21 cellular contexts compared by ENCODE assay signal in the genomic region with DNA sequence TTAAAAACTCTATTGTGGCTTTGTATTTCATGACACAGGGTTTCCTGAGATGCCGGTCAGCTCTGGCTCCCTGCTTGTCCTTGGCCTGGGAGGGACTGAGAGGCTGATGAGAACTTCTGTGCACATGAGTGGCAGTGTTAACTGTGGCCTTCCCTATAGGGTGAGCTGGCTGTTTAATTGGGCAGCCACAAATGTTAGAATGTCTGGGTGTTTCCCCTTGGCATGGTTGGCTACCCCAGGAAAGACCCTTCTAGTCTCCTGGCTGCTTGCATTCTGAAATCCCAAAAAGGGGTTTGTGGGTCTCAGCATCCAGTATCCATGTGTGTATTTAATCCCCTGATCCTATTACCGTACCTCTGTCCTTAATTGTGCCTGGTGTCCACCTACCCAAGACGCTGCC. TPM values are rescaled to one million over a fixed set of nuclear protein-coding genes. Genes with fewer than 3 reads are reported as not detected.
A peak's percentile ranks its signal among the peaks of the same experiment; 100 is the strongest.
DNase-seq lines count a peak whose midpoint lies in the region; ATAC-seq and TF ChIP-seq lines count a peak whose summit lies in the region.
"Had no signal": no experiment of that assay in that cellular context is flagged by ENCODE, and none has a peak within 500 bp of the region (broad histone marks: within the 10 kb centered on the region; RNA-seq: fewer than 3 reads in every experiment).

No MANE protein-coding gene starts in this region.

- H3K27ac ChIP-seq in KMS-11, result peak overlapping the region; percentile 96
- H3K27ac ChIP-seq: 22Rv1, VCaP had no signal

- peaks cover 30% of the 10 kb centered on the region for H3K79me2 ChIP-seq in KMS-11 (ENCODE audit: insufficient read depth, low read depth)

- peaks cover 37% of the 10 kb centered on the region for H3K4me1 Mint-ChIP-seq in T-helper 1 cell treated with Interleukin-12 subunit alpha and Interleukin-12 subunit beta and Interleukin-4 antibody, amounts not matched to agents 30 μg/mL and 1 μg/mL, for 36 hours (ENCODE audit: low read depth)
- H3K4me1 Mint-ChIP-seq in brain, result peaks cover 27% of the 10 kb centered on the region
- peaks cover 47% of the 10 kb centered on the region for H3K4me1 Mint-ChIP-seq in stimulated activated memory B cell treated with anti-CD40 and anti-IgM and Interleukin-4, amounts not matched to agents 10 μg/mL and 1 μg/mL and 100 μg/mL, for 72 hours

- H3K36me3 Mint-ChIP-seq in T-helper 1 cell treated with Interleukin-12 subunit alpha and Interleukin-12 subunit beta and Interleukin-4 antibody, amounts not matched to agents 30 μg/mL and 1 μg/mL, for 36 hours (ENCODE audit: low read depth), result peaks cover 12% of the 10 kb centered on the region
- no peaks in the 10 kb centered on the region for H3K36me3 Mint-ChIP-seq in brain
- peaks cover 5% of the 10 kb centered on the region for H3K36me3 Mint-ChIP-seq in stimulated activated memory B cell treated with anti-CD40 and anti-IgM and Interleukin-4, amounts not matched to agents 10 μg/mL and 1 μg/mL and 100 μg/mL, for 72 hours

- no peaks in the 10 kb centered on the region for H3K36me3 ChIP-seq in KMS-11 (ENCODE audit: insufficient read depth)
- H3K36me3 ChIP-seq: upper lobe of left lung had no signal

- no peak overlapping the region for H2AFZ ChIP-seq in KMS-11 (ENCODE audit: low read depth)

- H3K4me1 ChIP-seq in KMS-11 (ENCODE audit: low read depth, poor library complexity, severe bottlenecking), result peaks cover 48% of the 10 kb centered on the region

- peak overlapping the region; percentile 96 for H3K4me2 ChIP-seq in KMS-11

- H3K4me3 Mint-ChIP-seq in T-helper 1 cell treated with Interleukin-12 subunit alpha and Interleukin-12 subunit beta and Interleukin-4 antibody, amounts not matched to agents 30 μg/mL and 1 μg/mL, for 36 hours, result no peak overlapping the region
- H3K4me3 Mint-ChIP-seq in brain, result peak overlapping the region in 1 of 5 experiments; percentile 13
- no peak overlapping the region for H3K4me3 Mint-ChIP-seq in stimulated activated memory B cell treated with anti-CD40 and anti-IgM and Interleukin-4, amounts not matched to agents 10 μg/mL and 1 μg/mL and 100 μg/mL, for 72 hours

- TF ChIP-seq CTCF in KMS-11 (conservative IDR thresholded peaks at IDR 0.05; ENCODE audit: low read depth, low read length), result no peak
- no peak for TF ChIP-seq CTCF in brain (conservative IDR thresholded peaks at IDR 0.05)

- no peaks in the 10 kb centered on the region for H3K27me3 ChIP-seq in KMS-11 (ENCODE audit: insufficient read depth, low read depth)
- H3K27me3 ChIP-seq: upper lobe of left lung had no signal

- no peak for ATAC-seq in stimulated activated memory B cell treated with anti-CD40 and anti-IgM and Interleukin-4, amounts not matched to agents 10 μg/mL and 1 μg/mL and 100 μg/mL, for 72 hours
- ATAC-seq: right cardiac atrium had no signal

- DNase-seq in T-helper 1 cell (no peak), NCI-H748 (lab: John Stamatoyannopoulos, UW; ENCODE audit: unreplicated experiment) (no peak), KG1 (lab: John Stamatoyannopoulos, UW) (no peak)
- DNase-seq in effector CD8-positive, alpha-beta T cell (lab: John Stamatoyannopoulos, UW), result no peak
- DNase-seq: activated CD4-positive, alpha-beta T cell treated with anti-CD3 and anti-CD28 coated beads, Interleukin-2, amount 50 U/mL, for 1 hour; activated CD8-positive, alpha-beta memory T cell treated with anti-CD3 and anti-CD28 coated beads, Interleukin-2, amount 50 U/mL, for 4 hours; cortex of kidney; glutamatergic neuron; mesenchymal stem cell; NCI-H1092 treated with DMSO at 0.1 percent for 48 hours; NCI-H2029; NCI-H345; NK-92 treated with Interleukin-12 subunit alpha and Interleukin-12 subunit beta, amount 100 ng/mL, for 24 hours; upper lobe of left lung had no signal

- peaks cover 10% of the 10 kb centered on the region for H3K9me3 Mint-ChIP-seq in T-helper 1 cell treated with Interleukin-12 subunit alpha and Interleukin-12 subunit beta and Interleukin-4 antibody, amounts not matched to agents 30 μg/mL and 1 μg/mL, for 36 hours
- peaks cover 0 to 6% (median 0%) of the 10 kb centered on the region in 5 experiments for H3K9me3 Mint-ChIP-seq in brain
- H3K9me3 Mint-ChIP-seq in stimulated activated memory B cell treated with anti-CD40 and anti-IgM and Interleukin-4, amounts not matched to agents 10 μg/mL and 1 μg/mL and 100 μg/mL, for 72 hours, result no peaks in the 10 kb centered on the region

- H3K4me3 ChIP-seq in KMS-11 (IDR thresholded peaks at IDR 0.05; ENCODE audit: insufficient read depth, low read depth, low read length), result no peak overlapping the region
- H3K4me3 ChIP-seq: upper lobe of left lung had no signal

- peak overlapping the region; percentile 5 for H3K27ac Mint-ChIP-seq in T-helper 1 cell treated with Interleukin-12 subunit alpha and Interleukin-12 subunit beta and Interleukin-4 antibody, amounts not matched to agents 30 μg/mL and 1 μg/mL, for 36 hours
- H3K27ac Mint-ChIP-seq in brain, result peak overlapping the region in 4 of 5 experiments; percentile 20 to 61 (median 28)
- peak overlapping the region; percentile 98 for H3K27ac Mint-ChIP-seq in stimulated activated memory B cell treated with anti-CD40 and anti-IgM and Interleukin-4, amounts not matched to agents 10 μg/mL and 1 μg/mL and 100 μg/mL, for 72 hours

- H3K27me3 Mint-ChIP-seq in T-helper 1 cell treated with Interleukin-12 subunit alpha and Interleukin-12 subunit beta and Interleukin-4 antibody, amounts not matched to agents 30 μg/mL and 1 μg/mL, for 36 hours (ENCODE audit: low read depth), result no peaks in the 10 kb centered on the region
- peaks cover 3% of the 10 kb centered on the region for H3K27me3 Mint-ChIP-seq in brain
- H3K27me3 Mint-ChIP-seq in stimulated activated memory B cell treated with anti-CD40 and anti-IgM and Interleukin-4, amounts not matched to agents 10 μg/mL and 1 μg/mL and 100 μg/mL, for 72 hours, result no peaks in the 10 kb centered on the region

- peak overlapping the region; percentile 88; the same call in 1 of the 2 replicates for H3K9ac ChIP-seq in KMS-11

- H4K20me1 ChIP-seq in KMS-11 (ENCODE audit: insufficient read depth), result no peaks in the 10 kb centered on the region

RNA-seq across cellular contexts. Expression of a gene that starts 3.0 kb away (rescaled TPM):
- 88.5 TPM for polyA plus RNA-seq in brain (ENCODE audit: insufficient read depth, low read depth, low replicate concordance)

Comparison
In these comparisons a context has a peak if more than half of its experiments do, and no peak if none do; other contexts are left out.
1. H3K27ac Mint-ChIP-seq: peak in every context shown above with its lines; median percentile 98 in stimulated activated memory B cell treated with anti-CD40 and anti-IgM and Interleukin-4, amounts not matched to agents 10 μg/mL and 1 μg/mL and 100 μg/mL, for 72 hours; 28 in brain; 5 in T-helper 1 cell treated with Interleukin-12 subunit alpha and Interleukin-12 subunit beta and Interleukin-4 antibody, amounts not matched to agents 30 μg/mL and 1 μg/mL, for 36 hours.